Comparison of ENCODE assay signal across 35 cellular contexts in genomic region chr15:81083201-81083600, GRCh38. TPM values are rescaled to one million over a fixed set of nuclear protein-coding genes. Genes with fewer than 3 reads are reported as not detected.
"Had no signal": no experiment of that assay in that cellular context is flagged by ENCODE, and none has a peak within 500 bp of the region (broad histone marks: within the 10 kb centered on the region; RNA-seq: fewer than 3 reads in every experiment).

No MANE protein-coding gene starts in this region.

- H3K4me3 ChIP-seq: adrenal gland, body of pancreas, breast epithelium had no signal

- H3K27ac ChIP-seq: adrenal gland, body of pancreas, brain microvascular endothelial cell, breast epithelium, VCaP had no signal

- FAIRE-seq: astrocyte, TTC549 had no signal

- H3K36me3 ChIP-seq: adrenal gland, brain microvascular endothelial cell, breast epithelium had no signal

- H3K27me3 ChIP-seq: adrenal gland, body of pancreas, brain microvascular endothelial cell, breast epithelium had no signal

- ATAC-seq: activated CD8-positive, alpha-beta T cell treated with anti-CD3 and anti-CD28 coated beads for 36 hours; activated naive CD4-positive, alpha-beta T cell treated with anti-CD3 and anti-CD28 coated beads, Interleukin-2, amount 50 U/mL, for 72 hours; activated T-cell treated with anti-CD3 and anti-CD28 coated beads, Interleukin-2, amount 50 U/mL, for 4 hours; activated T-cell treated with anti-CD3 and anti-CD28 coated beads, Interleukin-2, amount 50 U/mL, for 72 hours; activated T-helper 17 cell treated with anti-CD3 and anti-CD28 coated beads, Interleukin-2, amount 50 U/mL, for 72 hours; body of pancreas had no signal

- H3K9me3 ChIP-seq: adrenal gland, body of pancreas, breast epithelium had no signal

- DNase-seq: activated B cell treated with CpG ODN at 0.5 μM for 24 hours; activated CD4-positive, alpha-beta memory T cell treated with anti-CD3 and anti-CD28 coated beads for 36 hours; activated CD4-positive, alpha-beta T cell treated with anti-CD3 and anti-CD28 coated beads for 4 hours; activated CD4-positive, alpha-beta T cell treated with anti-CD3 and anti-CD28 coated beads, Interleukin-2, amount 10 ng/mL, durations not matched to agents 24 days and 14 days; activated CD4-positive, alpha-beta T cell treated with anti-CD3 and anti-CD28 coated beads, Interleukin-2, amount 50 U/mL, for 1 hour; activated CD4-positive, alpha-beta T cell treated with anti-CD3 and anti-CD28 coated beads, Interleukin-2, amount 50 U/mL, for 4 hours; activated CD4-positive, CD25-positive, alpha-beta regulatory T cell treated with anti-CD3 and anti-CD28 coated beads, Interleukin-2, amount 50 U/mL, for 72 hours; activated CD8-positive, alpha-beta memory T cell treated with anti-CD3 and anti-CD28 coated beads, Interleukin-2, amount 50 U/mL, for 4 hours; activated CD8-positive, alpha-beta T cell treated with anti-CD3 and anti-CD28 coated beads for 36 hours; activated effector memory CD4-positive, alpha-beta T cell treated with anti-CD3 and anti-CD28 coated beads, Interleukin-2, amount 50 U/mL, for 16 hours; activated gamma-delta T cell treated with Interleukin-2 at 50 U/mL for 16 hours; activated naive CD4-positive, alpha-beta T cell; activated naive CD4-positive, alpha-beta T cell treated with anti-CD3 and anti-CD28 coated beads for 36 hours; activated naive CD4-positive, alpha-beta T cell treated with anti-CD3 and anti-CD28 coated beads, Interleukin-2, amount 50 U/mL, for 16 hours; activated naive CD8-positive, alpha-beta T cell treated with anti-CD3 and anti-CD28 coated beads for 36 hours; activated T-cell treated with anti-CD3 and anti-CD28 coated beads for 4 hours; activated T-cell treated with anti-CD3 and anti-CD28 coated beads, Interleukin-2, amount 50 U/mL, for 1 hour; activated T-cell treated with anti-CD3 and anti-CD28 coated beads, Interleukin-2, amount 50 U/mL, for 4 hours; activated T-cell treated with anti-CD3 and anti-CD28 coated beads, Interleukin-2, amount 50 U/mL, for 72 hours; adrenal gland; amniotic stem cell; aorta; body of pancreas; brain microvascular endothelial cell; central memory CD4-positive, alpha-beta T cell; T-helper 2 cell; T-helper 9 cell had no signal

- H3K4me1 ChIP-seq: adrenal gland, body of pancreas, breast epithelium had no signal

RNA-seq across cellular contexts. Expression of gene CFAP161, which starts 50.9 kb away (rescaled TPM):
- total RNA-seq: activated CD4-positive, alpha-beta memory T cell treated with anti-CD3 and anti-CD28 coated beads for 36 hours; activated CD4-positive, alpha-beta T cell treated with anti-CD3 and anti-CD28 coated beads, Interleukin-2, amount 10 ng/mL, durations not matched to agents 24 days and 14 days; activated CD8-positive, alpha-beta memory T cell treated with anti-CD3 and anti-CD28 coated beads for 36 hours; activated CD8-positive, alpha-beta T cell treated with anti-CD3 and anti-CD28 coated beads for 36 hours; activated naive CD4-positive, alpha-beta T cell treated with anti-CD3 and anti-CD28 coated beads for 36 hours; activated naive CD4-positive, alpha-beta T cell treated with anti-CD3 and anti-CD28 coated beads, Interleukin-2, amount 50 U/mL, for 72 hours; activated naive CD8-positive, alpha-beta T cell treated with anti-CD3 and anti-CD28 coated beads for 36 hours; activated T-cell treated with anti-CD3 and anti-CD28 coated beads, Interleukin-2, amount 50 U/mL, for 4 hours; activated T-helper 1 cell treated with anti-CD3 and anti-CD28 coated beads, Interleukin-12 subunit alpha, Interleukin-12 subunit beta, Interleukin-2, Interleukin-4 antibody, amounts not matched to agents 30 ng/mL and 10 ng/mL and 1 ng/mL, durations not matched to agents 14 hours and 24 hours and 36 hours; body of pancreas had no signal
- polyA plus RNA-seq: aorta had no signal
